ENCODE assay signal across 1 cellular context in the genomic region with DNA sequence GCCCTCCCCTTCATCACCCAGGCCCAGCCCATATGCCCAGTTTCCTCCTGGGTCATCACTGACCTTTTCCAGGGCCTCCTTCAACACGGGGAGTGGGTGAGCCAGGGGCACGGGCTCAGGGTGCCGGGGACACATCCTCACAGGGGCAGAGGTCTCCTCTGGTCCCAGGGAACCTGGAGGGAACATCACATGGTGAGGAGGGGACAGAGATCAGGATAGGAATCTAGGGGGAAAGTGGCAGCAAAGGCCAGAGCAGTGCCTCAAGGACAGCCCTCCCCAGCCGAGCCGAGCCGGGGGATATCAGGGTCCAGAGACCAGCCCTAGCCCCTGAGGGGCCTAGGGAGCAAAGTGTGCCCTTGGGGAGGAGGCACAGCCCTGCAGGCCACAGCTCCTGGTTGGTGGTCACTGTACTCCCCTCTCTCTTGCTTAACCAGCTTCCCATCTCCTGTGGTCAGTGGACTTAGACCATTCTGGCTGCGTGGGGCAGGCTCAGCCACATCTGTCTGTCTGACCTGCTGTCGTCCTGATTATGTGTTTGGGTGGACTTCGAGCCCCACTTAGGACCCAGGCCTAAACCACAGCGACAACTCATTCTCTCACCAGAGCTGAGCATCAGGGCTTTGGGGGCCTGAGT.
TF ChIP-seq lines count a peak whose summit lies in the region.

No MANE protein-coding gene starts in this region.

TF ChIP-seq in HepG2, 621 proteins besides CTCF, POLR2A, EP300 and RAD21 (continued from another document and continues in another):
- TF ChIP-seq SIX1 (CRISPR knock-in tag; IDR thresholded peaks at IDR 0.05; ENCODE audit: borderline replicate concordance) (no peak), ZSCAN31 (CRISPR knock-in tag; IDR thresholded peaks at IDR 0.05; ENCODE audit: low read depth) (peak; percentile 71; the same call in 1 of the 2 replicates), NONO (IDR thresholded peaks at IDR 0.05) (no peak), NONO (CRISPR knock-in tag; conservative IDR thresholded peaks at IDR 0.05) (peak; percentile 82), HOXA3 (CRISPR knock-in tag; IDR thresholded peaks at IDR 0.05) (peak; percentile 73; the same call in 1 of the 2 replicates), BRCA1 (CRISPR knock-in tag; IDR thresholded peaks at IDR 0.05) (peak; percentile 8; the same call in 1 of the 2 replicates), ZNF251 (CRISPR knock-in tag; IDR thresholded peaks at IDR 0.05) (no peak), SOX6 (IDR thresholded peaks at IDR 0.05) (no peak), SOX6 (CRISPR knock-in tag; IDR thresholded peaks at IDR 0.05) (peak; percentile 80), NR2C2 (CRISPR knock-in tag; IDR thresholded peaks at IDR 0.05; ENCODE audit: borderline replicate concordance) (peak; percentile 77), BCL6 (CRISPR knock-in tag; IDR thresholded peaks at IDR 0.05) (peak; percentile 15; the same call in 1 of the 2 replicates), WIZ (CRISPR knock-in tag; IDR thresholded peaks at IDR 0.05) (peak; percentile 58), ZNF788 (CRISPR knock-in tag; IDR thresholded peaks at IDR 0.05; ENCODE audit: borderline replicate concordance) (peak; percentile 57; the same call in 1 of the 2 replicates), MAZ (IDR thresholded peaks at IDR 0.05; ENCODE audit: borderline replicate concordance, low read depth, low read length) (peak; percentile 56; the same call in 1 of the 2 replicates), MAZ (CRISPR knock-in tag; IDR thresholded peaks at IDR 0.05; ENCODE audit: low read depth) (0 out of 2 replicates have a peak, but pooled peaks have one; percentile 70), SNAPC2 (CRISPR knock-in tag; IDR thresholded peaks at IDR 0.05) (0 out of 2 replicates have a peak, but pooled peaks have one; percentile 62), SMC3 (IDR thresholded peaks at IDR 0.05; ENCODE audit: low read length) (no peak), ZSCAN9 (CRISPR knock-in tag; IDR thresholded peaks at IDR 0.05; ENCODE audit: borderline replicate concordance) (0 out of 2 replicates have a peak, but pooled peaks have one; percentile 18), PCBP1 (IDR thresholded peaks at IDR 0.05; ENCODE audit: borderline replicate concordance, low read depth, low read length) (no peak), TBX2 (CRISPR knock-in tag; IDR thresholded peaks at IDR 0.05; ENCODE audit: borderline replicate concordance) (peak; percentile 77; the same call in 1 of the 2 replicates), AKAP8 (CRISPR knock-in tag; IDR thresholded peaks at IDR 0.05) (0 out of 2 replicates have a peak, but pooled peaks have one; percentile 41), ZNF780A (CRISPR knock-in tag; IDR thresholded peaks at IDR 0.05) (no peak), ASH2L (IDR thresholded peaks at IDR 0.05; ENCODE audit: insufficient read length, low read depth, low read length) (peak; percentile 74), HNF4G (IDR thresholded peaks at IDR 0.05; ENCODE audit: borderline replicate concordance, low read depth, low read length) (peak; percentile 97), HNF4G (CRISPR knock-in tag; IDR thresholded peaks at IDR 0.05; ENCODE audit: borderline replicate concordance, low read depth) (peak; percentile 96), MEF2D (CRISPR knock-in tag; IDR thresholded peaks at IDR 0.05) (peak; percentile 65; the same call in 1 of the 2 replicates), MEIS1 (CRISPR knock-in tag; IDR thresholded peaks at IDR 0.05; ENCODE audit: borderline replicate concordance) (peak; percentile 38; the same call in 1 of the 2 replicates), ZNF292 (CRISPR knock-in tag; IDR thresholded peaks at IDR 0.05; ENCODE audit: borderline replicate concordance, low read depth) (peak; percentile 88)
- TF ChIP-seq, protein P1, sequence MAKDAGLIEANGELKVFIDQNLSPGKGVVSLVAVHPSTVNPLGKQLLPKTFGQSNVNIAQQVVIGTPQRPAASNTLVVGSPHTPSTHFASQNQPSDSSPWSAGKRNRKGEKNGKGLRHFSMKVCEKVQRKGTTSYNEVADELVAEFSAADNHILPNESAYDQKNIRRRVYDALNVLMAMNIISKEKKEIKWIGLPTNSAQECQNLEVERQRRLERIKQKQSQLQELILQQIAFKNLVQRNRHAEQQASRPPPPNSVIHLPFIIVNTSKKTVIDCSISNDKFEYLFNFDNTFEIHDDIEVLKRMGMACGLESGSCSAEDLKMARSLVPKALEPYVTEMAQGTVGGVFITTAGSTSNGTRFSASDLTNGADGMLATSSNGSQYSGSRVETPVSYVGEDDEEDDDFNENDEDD (CRISPR knock-in tag; IDR thresholded peaks at IDR 0.05; ENCODE audit: borderline replicate concordance), result no peak
- TF ChIP-seq, protein P2, sequence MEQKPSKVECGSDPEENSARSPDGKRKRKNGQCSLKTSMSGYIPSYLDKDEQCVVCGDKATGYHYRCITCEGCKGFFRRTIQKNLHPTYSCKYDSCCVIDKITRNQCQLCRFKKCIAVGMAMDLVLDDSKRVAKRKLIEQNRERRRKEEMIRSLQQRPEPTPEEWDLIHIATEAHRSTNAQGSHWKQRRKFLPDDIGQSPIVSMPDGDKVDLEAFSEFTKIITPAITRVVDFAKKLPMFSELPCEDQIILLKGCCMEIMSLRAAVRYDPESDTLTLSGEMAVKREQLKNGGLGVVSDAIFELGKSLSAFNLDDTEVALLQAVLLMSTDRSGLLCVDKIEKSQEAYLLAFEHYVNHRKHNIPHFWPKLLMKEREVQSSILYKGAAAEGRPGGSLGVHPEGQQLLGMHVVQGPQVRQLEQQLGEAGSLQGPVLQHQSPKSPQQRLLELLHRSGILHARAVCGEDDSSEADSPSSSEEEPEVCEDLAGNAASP (CRISPR knock-in tag; IDR thresholded peaks at IDR 0.05; ENCODE audit: borderline replicate concordance), result peak; percentile 42; the same call in 1 of the 2 replicates
- TF ChIP-seq, protein P3, sequence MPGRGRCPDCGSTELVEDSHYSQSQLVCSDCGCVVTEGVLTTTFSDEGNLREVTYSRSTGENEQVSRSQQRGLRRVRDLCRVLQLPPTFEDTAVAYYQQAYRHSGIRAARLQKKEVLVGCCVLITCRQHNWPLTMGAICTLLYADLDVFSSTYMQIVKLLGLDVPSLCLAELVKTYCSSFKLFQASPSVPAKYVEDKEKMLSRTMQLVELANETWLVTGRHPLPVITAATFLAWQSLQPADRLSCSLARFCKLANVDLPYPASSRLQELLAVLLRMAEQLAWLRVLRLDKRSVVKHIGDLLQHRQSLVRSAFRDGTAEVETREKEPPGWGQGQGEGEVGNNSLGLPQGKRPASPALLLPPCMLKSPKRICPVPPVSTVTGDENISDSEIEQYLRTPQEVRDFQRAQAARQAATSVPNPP (CRISPR knock-in tag; IDR thresholded peaks at IDR 0.05), result peak; percentile 84; the same call in 1 of the 2 replicates
- TF ChIP-seq, protein P4, sequence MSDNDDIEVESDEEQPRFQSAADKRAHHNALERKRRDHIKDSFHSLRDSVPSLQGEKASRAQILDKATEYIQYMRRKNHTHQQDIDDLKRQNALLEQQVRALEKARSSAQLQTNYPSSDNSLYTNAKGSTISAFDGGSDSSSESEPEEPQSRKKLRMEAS (IDR thresholded peaks at IDR 0.05), result peak; percentile 44
- TF ChIP-seq, protein P5, sequence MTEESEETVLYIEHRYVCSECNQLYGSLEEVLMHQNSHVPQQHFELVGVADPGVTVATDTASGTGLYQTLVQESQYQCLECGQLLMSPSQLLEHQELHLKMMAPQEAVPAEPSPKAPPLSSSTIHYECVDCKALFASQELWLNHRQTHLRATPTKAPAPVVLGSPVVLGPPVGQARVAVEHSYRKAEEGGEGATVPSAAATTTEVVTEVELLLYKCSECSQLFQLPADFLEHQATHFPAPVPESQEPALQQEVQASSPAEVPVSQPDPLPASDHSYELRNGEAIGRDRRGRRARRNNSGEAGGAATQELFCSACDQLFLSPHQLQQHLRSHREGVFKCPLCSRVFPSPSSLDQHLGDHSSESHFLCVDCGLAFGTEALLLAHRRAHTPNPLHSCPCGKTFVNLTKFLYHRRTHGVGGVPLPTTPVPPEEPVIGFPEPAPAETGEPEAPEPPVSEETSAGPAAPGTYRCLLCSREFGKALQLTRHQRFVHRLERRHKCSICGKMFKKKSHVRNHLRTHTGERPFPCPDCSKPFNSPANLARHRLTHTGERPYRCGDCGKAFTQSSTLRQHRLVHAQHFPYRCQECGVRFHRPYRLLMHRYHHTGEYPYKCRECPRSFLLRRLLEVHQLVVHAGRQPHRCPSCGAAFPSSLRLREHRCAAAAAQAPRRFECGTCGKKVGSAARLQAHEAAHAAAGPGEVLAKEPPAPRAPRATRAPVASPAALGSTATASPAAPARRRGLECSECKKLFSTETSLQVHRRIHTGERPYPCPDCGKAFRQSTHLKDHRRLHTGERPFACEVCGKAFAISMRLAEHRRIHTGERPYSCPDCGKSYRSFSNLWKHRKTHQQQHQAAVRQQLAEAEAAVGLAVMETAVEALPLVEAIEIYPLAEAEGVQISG (CRISPR knock-in tag; IDR thresholded peaks at IDR 0.05), result peak; percentile 73
- TF ChIP-seq, protein P6, sequence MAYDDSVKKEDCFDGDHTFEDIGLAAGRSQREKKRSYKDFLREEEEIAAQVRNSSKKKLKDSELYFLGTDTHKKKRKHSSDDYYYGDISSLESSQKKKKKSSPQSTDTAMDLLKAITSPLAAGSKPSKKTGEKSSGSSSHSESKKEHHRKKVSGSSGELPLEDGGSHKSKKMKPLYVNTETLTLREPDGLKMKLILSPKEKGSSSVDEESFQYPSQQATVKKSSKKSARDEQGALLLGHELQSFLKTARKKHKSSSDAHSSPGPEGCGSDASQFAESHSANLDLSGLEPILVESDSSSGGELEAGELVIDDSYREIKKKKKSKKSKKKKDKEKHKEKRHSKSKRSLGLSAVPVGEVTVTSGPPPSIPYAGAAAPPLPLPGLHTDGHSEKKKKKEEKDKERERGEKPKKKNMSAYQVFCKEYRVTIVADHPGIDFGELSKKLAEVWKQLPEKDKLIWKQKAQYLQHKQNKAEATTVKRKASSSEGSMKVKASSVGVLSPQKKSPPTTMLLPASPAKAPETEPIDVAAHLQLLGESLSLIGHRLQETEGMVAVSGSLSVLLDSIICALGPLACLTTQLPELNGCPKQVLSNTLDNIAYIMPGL (CRISPR knock-in tag; IDR thresholded peaks at IDR 0.05; ENCODE audit: borderline replicate concordance in 1 of 2, low read depth in 1 of 2), result peak in 1 of 2 experiments; percentile 10; a peak in 2 of 4 replicates
- TF ChIP-seq, protein P7, sequence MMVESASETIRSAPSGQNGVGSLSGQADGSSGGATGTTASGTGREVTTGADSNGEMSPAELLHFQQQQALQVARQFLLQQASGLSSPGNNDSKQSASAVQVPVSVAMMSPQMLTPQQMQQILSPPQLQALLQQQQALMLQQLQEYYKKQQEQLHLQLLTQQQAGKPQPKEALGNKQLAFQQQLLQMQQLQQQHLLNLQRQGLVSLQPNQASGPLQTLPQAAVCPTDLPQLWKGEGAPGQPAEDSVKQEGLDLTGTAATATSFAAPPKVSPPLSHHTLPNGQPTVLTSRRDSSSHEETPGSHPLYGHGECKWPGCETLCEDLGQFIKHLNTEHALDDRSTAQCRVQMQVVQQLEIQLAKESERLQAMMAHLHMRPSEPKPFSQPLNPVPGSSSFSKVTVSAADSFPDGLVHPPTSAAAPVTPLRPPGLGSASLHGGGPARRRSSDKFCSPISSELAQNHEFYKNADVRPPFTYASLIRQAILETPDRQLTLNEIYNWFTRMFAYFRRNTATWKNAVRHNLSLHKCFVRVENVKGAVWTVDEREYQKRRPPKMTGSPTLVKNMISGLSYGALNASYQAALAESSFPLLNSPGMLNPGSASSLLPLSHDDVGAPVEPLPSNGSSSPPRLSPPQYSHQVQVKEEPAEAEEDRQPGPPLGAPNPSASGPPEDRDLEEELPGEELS (CRISPR knock-in tag; IDR thresholded peaks at IDR 0.05), result peak; percentile 50; the same call in 1 of the 2 replicates
- TF ChIP-seq, protein P8, sequence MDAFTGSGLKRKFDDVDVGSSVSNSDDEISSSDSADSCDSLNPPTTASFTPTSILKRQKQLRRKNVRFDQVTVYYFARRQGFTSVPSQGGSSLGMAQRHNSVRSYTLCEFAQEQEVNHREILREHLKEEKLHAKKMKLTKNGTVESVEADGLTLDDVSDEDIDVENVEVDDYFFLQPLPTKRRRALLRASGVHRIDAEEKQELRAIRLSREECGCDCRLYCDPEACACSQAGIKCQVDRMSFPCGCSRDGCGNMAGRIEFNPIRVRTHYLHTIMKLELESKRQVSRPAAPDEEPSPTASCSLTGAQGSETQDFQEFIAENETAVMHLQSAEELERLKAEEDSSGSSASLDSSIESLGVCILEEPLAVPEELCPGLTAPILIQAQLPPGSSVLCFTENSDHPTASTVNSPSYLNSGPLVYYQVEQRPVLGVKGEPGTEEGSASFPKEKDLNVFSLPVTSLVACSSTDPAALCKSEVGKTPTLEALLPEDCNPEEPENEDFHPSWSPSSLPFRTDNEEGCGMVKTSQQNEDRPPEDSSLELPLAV (CRISPR knock-in tag; conservative IDR thresholded peaks at IDR 0.05; ENCODE audit: low read depth), result no peak
- TF ChIP-seq, protein P9, sequence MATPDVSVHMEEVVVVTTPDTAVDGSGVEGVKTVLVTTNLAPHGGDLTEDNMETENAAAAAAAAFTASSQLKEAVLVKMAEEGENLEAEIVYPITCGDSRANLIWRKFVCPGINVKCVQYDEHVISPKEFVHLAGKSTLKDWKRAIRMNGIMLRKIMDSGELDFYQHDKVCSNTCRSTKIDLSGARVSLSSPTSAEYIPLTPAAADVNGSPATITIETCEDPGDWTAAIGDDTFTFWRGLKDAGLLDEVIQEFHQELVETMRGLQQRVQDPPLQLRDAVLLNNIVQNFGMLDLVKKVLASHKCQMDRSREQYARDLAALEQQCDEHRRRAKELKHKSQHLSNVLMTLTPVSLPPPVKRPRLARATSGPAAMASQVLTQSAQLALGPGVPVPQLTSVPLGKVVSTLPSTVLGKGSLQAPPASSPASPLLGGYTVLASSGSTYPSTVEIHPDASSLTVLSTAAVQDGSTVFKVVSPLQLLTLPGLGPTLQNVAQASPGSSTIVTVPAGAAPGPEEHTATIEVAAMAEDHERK (CRISPR knock-in tag; IDR thresholded peaks at IDR 0.05; ENCODE audit: low read depth), result no peak
- TF ChIP-seq, protein P10, sequence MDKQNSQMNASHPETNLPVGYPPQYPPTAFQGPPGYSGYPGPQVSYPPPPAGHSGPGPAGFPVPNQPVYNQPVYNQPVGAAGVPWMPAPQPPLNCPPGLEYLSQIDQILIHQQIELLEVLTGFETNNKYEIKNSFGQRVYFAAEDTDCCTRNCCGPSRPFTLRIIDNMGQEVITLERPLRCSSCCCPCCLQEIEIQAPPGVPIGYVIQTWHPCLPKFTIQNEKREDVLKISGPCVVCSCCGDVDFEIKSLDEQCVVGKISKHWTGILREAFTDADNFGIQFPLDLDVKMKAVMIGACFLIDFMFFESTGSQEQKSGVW (CRISPR knock-in tag; IDR thresholded peaks at IDR 0.05; ENCODE audit: borderline replicate concordance), result no peak
- TF ChIP-seq, protein P11, sequence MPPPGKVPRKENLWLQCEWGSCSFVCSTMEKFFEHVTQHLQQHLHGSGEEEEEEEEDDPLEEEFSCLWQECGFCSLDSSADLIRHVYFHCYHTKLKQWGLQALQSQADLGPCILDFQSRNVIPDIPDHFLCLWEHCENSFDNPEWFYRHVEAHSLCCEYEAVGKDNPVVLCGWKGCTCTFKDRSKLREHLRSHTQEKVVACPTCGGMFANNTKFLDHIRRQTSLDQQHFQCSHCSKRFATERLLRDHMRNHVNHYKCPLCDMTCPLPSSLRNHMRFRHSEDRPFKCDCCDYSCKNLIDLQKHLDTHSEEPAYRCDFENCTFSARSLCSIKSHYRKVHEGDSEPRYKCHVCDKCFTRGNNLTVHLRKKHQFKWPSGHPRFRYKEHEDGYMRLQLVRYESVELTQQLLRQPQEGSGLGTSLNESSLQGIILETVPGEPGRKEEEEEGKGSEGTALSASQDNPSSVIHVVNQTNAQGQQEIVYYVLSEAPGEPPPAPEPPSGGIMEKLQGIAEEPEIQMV (CRISPR knock-in tag; IDR thresholded peaks at IDR 0.05; ENCODE audit: low read depth), result peak; percentile 45; the same call in 1 of the 2 replicates
